Comparison of ENCODE assay signal across 8 cellular contexts in genomic region chr19:12792048-12792852, GRCh38. TPM values are rescaled to one million over a fixed set of nuclear protein-coding genes. Genes with fewer than 3 reads are reported as not detected.
A peak's percentile ranks its signal among the peaks of the same experiment; 100 is the strongest.
DNase-seq lines count a peak whose midpoint lies in the region; ATAC-seq, FAIRE-seq and TF ChIP-seq lines count a peak whose summit lies in the region.

No MANE protein-coding gene starts in this region.

- peak; percentile 71 for FAIRE-seq in endothelial cell of umbilical vein (lab: Jason Lieb, UNC)

- no TSS peak for BruUV-seq in endothelial cell of umbilical vein (replicated peaks; lab: Mats Ljungman, UMichigan)

- CTCF ChIA-PET in endothelial cell of umbilical vein (lab: Charles Lee): interaction anchor here (0.7 to 13.8 kb wide), 7 partner anchors 10 to 127 kb away, joined by 3 to 524 read pairs (median 7); partner anchors contain the start of gene HOOK2

- H3K4me3 Mint-ChIP-seq in stimulated activated naive CD8-positive, alpha-beta T cell treated with anti-CD3 and anti-CD28 coated beads, Interleukin-15, Interleukin-2, amounts not matched to agents 100 ng/mL and 50 ng/mL, for 24 hours: peak overlapping the region; percentile 96

- peak overlapping the region; percentile 74 for H3K9ac ChIP-seq in endothelial cell of umbilical vein (replicated peaks; ENCODE audit: extremely low read depth, insufficient read depth, low read length)

- peak overlapping the region; percentile 70 to 76 (median 71) for H3K4me3 ChIP-seq in endothelial cell of umbilical vein (replicated peaks in 1 of 3; ENCODE audit: insufficient read depth in 1 of 3, low read depth in 1 of 3, low read length in 3 of 3)

- peaks cover 58% of the 10 kb centered on the region for H3K4me1 Mint-ChIP-seq in stimulated activated naive CD8-positive, alpha-beta T cell treated with anti-CD3 and anti-CD28 coated beads, Interleukin-15, Interleukin-2, amounts not matched to agents 100 ng/mL and 50 ng/mL, for 24 hours (ENCODE audit: low read depth)

- dilution Hi-C loops in endothelial cell of umbilical vein (cut with MboI; ENCODE audit: extremely low pct_ligation_motif_present, low sequenced_read_pairs): no loop called here

- no peaks in the 10 kb centered on the region for H3K9me3 ChIP-seq in endothelial cell of umbilical vein (replicated peaks; ENCODE audit: control insufficient read depth, insufficient read depth, low read length)

- H3K9me1 ChIP-seq in endothelial cell of umbilical vein (replicated peaks; ENCODE audit: control insufficient read depth, extremely low read depth, insufficient read depth, low read length): no peaks in the 10 kb centered on the region

- H3K4me2 ChIP-seq in endothelial cell of umbilical vein (ENCODE audit: insufficient read depth, low read length): peak overlapping the region; percentile 56

- ATAC-seq in activated CD4-positive, CD25-positive, alpha-beta regulatory T cell treated with anti-CD3 and anti-CD28 coated beads, Interleukin-2, amount 50 U/mL, for 24 hours: no peak
- no peak for ATAC-seq in HG03439 (IDR thresholded peaks at IDR 0.05; ENCODE audit: unreplicated experiment)

- H3K36me3 Mint-ChIP-seq in stimulated activated naive CD8-positive, alpha-beta T cell treated with anti-CD3 and anti-CD28 coated beads, Interleukin-15, Interleukin-2, amounts not matched to agents 100 ng/mL and 50 ng/mL, for 24 hours (ENCODE audit: low read depth): peaks cover 6% of the 10 kb centered on the region

- H3K27ac ChIP-seq in endothelial cell of umbilical vein (ENCODE audit: insufficient read depth, low read depth, low read length): peak overlapping the region; percentile 91

- peak overlapping the region; percentile 98 for H3K27ac Mint-ChIP-seq in stimulated activated naive CD8-positive, alpha-beta T cell treated with anti-CD3 and anti-CD28 coated beads, Interleukin-15, Interleukin-2, amounts not matched to agents 100 ng/mL and 50 ng/mL, for 24 hours

- intact Hi-C loops in endothelial cell of umbilical vein (cut with micrococcal nuclease): no loop called here

- H3K79me2 ChIP-seq in endothelial cell of umbilical vein (ENCODE audit: control insufficient read depth, insufficient read depth, low read length): peaks cover 14% of the 10 kb centered on the region

- H3K4me1 ChIP-seq in endothelial cell of umbilical vein (ENCODE audit: control insufficient read depth, extremely low read depth, insufficient read depth, low read length): peaks cover 35% of the 10 kb centered on the region

- no peaks in the 10 kb centered on the region for H3K27me3 Mint-ChIP-seq in stimulated activated naive CD8-positive, alpha-beta T cell treated with anti-CD3 and anti-CD28 coated beads, Interleukin-15, Interleukin-2, amounts not matched to agents 100 ng/mL and 50 ng/mL, for 24 hours

- no peaks in the 10 kb centered on the region for H3K9me3 Mint-ChIP-seq in stimulated activated naive CD8-positive, alpha-beta T cell treated with anti-CD3 and anti-CD28 coated beads, Interleukin-15, Interleukin-2, amounts not matched to agents 100 ng/mL and 50 ng/mL, for 24 hours

- peak; percentile 43 to 67 (median 54) for DNase-seq in activated CD4-positive, CD25-positive, alpha-beta regulatory T cell (lab: John Stamatoyannopoulos, UW)
- peak; percentile 40 for DNase-seq in NCI-H82 treated with DMSO at 0.1 percent for 48 hours (lab: John Stamatoyannopoulos, UW; ENCODE audit: unreplicated experiment)
- peak; percentile 77 for DNase-seq in activated CD8-positive, alpha-beta memory T cell treated with anti-CD3 and anti-CD28 coated beads, Interleukin-2, amount 50 U/mL, for 4 hours
- DNase-seq in endothelial cell of umbilical vein (ENCODE audit: low read depth, low spot score): peak; percentile 43
- peak; percentile 74 for DNase-seq in mucosa of gallbladder (ENCODE audit: low spot score)

- peak overlapping the region; percentile 5 for H2AFZ ChIP-seq in endothelial cell of umbilical vein (ENCODE audit: low read depth, low read length)

- TF ChIP-seq CTCF in endothelial cell of umbilical vein (IDR thresholded peaks at IDR 0.05; ENCODE audit: extremely low read depth in 1 of 2, insufficient read depth in 1 of 2, low read depth in 1 of 2, low read length in 2 of 2): no peak

- H3K36me3 ChIP-seq in endothelial cell of umbilical vein (ENCODE audit: control insufficient read depth in 2 of 2, extremely low read depth in 1 of 2, insufficient read depth in 2 of 2, low read length in 2 of 2): no peaks in the 10 kb centered on the region

- TF ChIP-seq POLR2A in endothelial cell of umbilical vein (IDR thresholded peaks at IDR 0.05; ENCODE audit: low read depth, low read length): peak; percentile 32

- POLR2A ChIA-PET in endothelial cell of umbilical vein (lab: Charles Lee): interaction anchor here (0.6 to 4.1 kb wide), 12 partner anchors 9 to 1211 kb away, joined by 3 to 94 read pairs (median 5); partner anchors contain the start of gene HOOK2

- no peaks in the 10 kb centered on the region for H4K20me1 ChIP-seq in endothelial cell of umbilical vein (replicated peaks; ENCODE audit: control insufficient read depth, extremely low read depth, insufficient read depth, low read length)

- H3K27me3 ChIP-seq in endothelial cell of umbilical vein (ENCODE audit: control insufficient read depth in 2 of 2, insufficient read depth in 2 of 2, low read length in 2 of 2): no peaks in the 10 kb centered on the region

TF ChIP-seq in endothelial cell of umbilical vein, 7 proteins besides CTCF, POLR2A, EP300 and RAD21 (continues in another document):
- TF ChIP-seq GATA2 (IDR thresholded peaks at IDR 0.05; ENCODE audit: insufficient read depth, insufficient read length, low read depth, low read length) (no peak), JUN (IDR thresholded peaks at IDR 0.05; ENCODE audit: borderline replicate concordance, insufficient read depth, insufficient read length, low read depth) (no peak), POLR2AphosphoS5 (IDR thresholded peaks at IDR 0.05; ENCODE audit: insufficient read depth, low read depth, low read length) (no peak), EZH2 (IDR thresholded peaks at IDR 0.05; ENCODE audit: borderline replicate concordance, low read depth, low read length, severe bottlenecking) (no peak)
- TF ChIP-seq, protein P1, sequence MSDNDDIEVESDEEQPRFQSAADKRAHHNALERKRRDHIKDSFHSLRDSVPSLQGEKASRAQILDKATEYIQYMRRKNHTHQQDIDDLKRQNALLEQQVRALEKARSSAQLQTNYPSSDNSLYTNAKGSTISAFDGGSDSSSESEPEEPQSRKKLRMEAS (IDR thresholded peaks at IDR 0.05; ENCODE audit: insufficient read depth, insufficient read length): no peak

RNA-seq across cellular contexts. Expression of gene JUNB, which starts 1.0 kb away (rescaled TPM):
- total RNA-seq in endothelial cell of umbilical vein (22.8 and 31.6 TPM in 2 replicates), mucosa of gallbladder (119 TPM)
- 72.9 and 74.4 TPM in 2 replicates for polyA plus RNA-seq in endothelial cell of umbilical vein
- polyA plus RNA-seq in endothelial cell of umbilical vein (2011; cell fraction: cytosol; rRNA removed): 26.6 and 63.6 TPM in 2 replicates
- polyA plus RNA-seq in endothelial cell of umbilical vein (2011; cell fraction: nucleus; rRNA removed): 92.2 and 120 TPM in 2 replicates
- polyA plus RNA-seq in endothelial cell of umbilical vein (2012): 11.7 and 24.3 TPM in 2 replicates
- polyA minus RNA-seq in endothelial cell of umbilical vein: 12.4 and 15.3 TPM in 2 replicates
- 126 TPM for polyA minus RNA-seq in endothelial cell of umbilical vein (2011; cell fraction: cytosol; rRNA and poly(A)+ RNA removed)
- polyA minus RNA-seq in endothelial cell of umbilical vein (2011; cell fraction: nucleus; rRNA and poly(A)+ RNA removed): 21.6 and 61.5 TPM in 2 replicates

RNA-seq across cellular contexts. Expression of gene PRDX2, which starts 9.3 kb away (rescaled TPM):
- 247 and 255 TPM in 2 replicates for total RNA-seq in endothelial cell of umbilical vein
- 490 and 492 TPM in 2 replicates for polyA plus RNA-seq in endothelial cell of umbilical vein
- polyA plus RNA-seq in endothelial cell of umbilical vein (2011; cell fraction: cytosol; rRNA removed): 437 and 438 TPM in 2 replicates
- polyA plus RNA-seq in endothelial cell of umbilical vein (2011; cell fraction: nucleus; rRNA removed): 163 and 200 TPM in 2 replicates
- 389 and 460 TPM in 2 replicates for polyA plus RNA-seq in endothelial cell of umbilical vein (2012)
- polyA minus RNA-seq in endothelial cell of umbilical vein: 168 and 191 TPM in 2 replicates
- 491 TPM for polyA minus RNA-seq in endothelial cell of umbilical vein (2011; cell fraction: cytosol; rRNA and poly(A)+ RNA removed)
- 32.8 and 38.3 TPM in 2 replicates for polyA minus RNA-seq in endothelial cell of umbilical vein (2011; cell fraction: nucleus; rRNA and poly(A)+ RNA removed)
- total RNA-seq in mucosa of gallbladder: 319 TPM

RNA-seq across cellular contexts. Expression of gene THSD8, which starts 9.6 kb away (rescaled TPM):
- total RNA-seq in endothelial cell of umbilical vein: 13.2 and 15.9 TPM in 2 replicates
- polyA plus RNA-seq in endothelial cell of umbilical vein: 2.6 TPM in 1 of 2 replicates, not detected in the other
- polyA plus RNA-seq in endothelial cell of umbilical vein (2011; cell fraction: cytosol; rRNA removed): 2.1 and 3.7 TPM in 2 replicates
- 1.5 and 2.3 TPM in 2 replicates for polyA plus RNA-seq in endothelial cell of umbilical vein (2011; cell fraction: nucleus; rRNA removed)
- 9.7 and 11.2 TPM in 2 replicates for polyA plus RNA-seq in endothelial cell of umbilical vein (2012)
- not detected in 2 replicates for polyA minus RNA-seq in endothelial cell of umbilical vein
- polyA minus RNA-seq in endothelial cell of umbilical vein (2011; cell fraction: cytosol; rRNA and poly(A)+ RNA removed): not detected
- not detected in 2 replicates for polyA minus RNA-seq in endothelial cell of umbilical vein (2011; cell fraction: nucleus; rRNA and poly(A)+ RNA removed)
- 4.1 TPM for total RNA-seq in mucosa of gallbladder

RNA-seq across cellular contexts. Expression of gene RNASEH2A, which starts 14.1 kb away (rescaled TPM):
- total RNA-seq in endothelial cell of umbilical vein (25.6 and 28.5 TPM in 2 replicates), mucosa of gallbladder (7.3 TPM)
- 36.7 and 45.4 TPM in 2 replicates for polyA plus RNA-seq in endothelial cell of umbilical vein
- 37.3 and 43.6 TPM in 2 replicates for polyA plus RNA-seq in endothelial cell of umbilical vein (2011; cell fraction: cytosol; rRNA removed)
- polyA plus RNA-seq in endothelial cell of umbilical vein (2011; cell fraction: nucleus; rRNA removed): 20.3 and 27.2 TPM in 2 replicates
- polyA plus RNA-seq in endothelial cell of umbilical vein (2012): 23.5 and 28.2 TPM in 2 replicates
- polyA minus RNA-seq in endothelial cell of umbilical vein: 33.3 and 34.1 TPM in 2 replicates
- 111 TPM for polyA minus RNA-seq in endothelial cell of umbilical vein (2011; cell fraction: cytosol; rRNA and poly(A)+ RNA removed)
- polyA minus RNA-seq in endothelial cell of umbilical vein (2011; cell fraction: nucleus; rRNA and poly(A)+ RNA removed): 5.2 and 5.4 TPM in 2 replicates

RNA-seq across cellular contexts. Expression of gene HOOK2, which starts 16.9 kb away (rescaled TPM):
- total RNA-seq in endothelial cell of umbilical vein (17.3 and 20.0 TPM in 2 replicates), mucosa of gallbladder (128 TPM)
- 7.6 and 8.0 TPM in 2 replicates for polyA plus RNA-seq in endothelial cell of umbilical vein
- polyA plus RNA-seq in endothelial cell of umbilical vein (2011; cell fraction: cytosol; rRNA removed): 4.0 and 4.8 TPM in 2 replicates
- polyA plus RNA-seq in endothelial cell of umbilical vein (2011; cell fraction: nucleus; rRNA removed): 49.2 and 50.7 TPM in 2 replicates
- polyA plus RNA-seq in endothelial cell of umbilical vein (2012): 9.4 and 14.5 TPM in 2 replicates
- 11.5 and 14.9 TPM in 2 replicates for polyA minus RNA-seq in endothelial cell of umbilical vein
- polyA minus RNA-seq in endothelial cell of umbilical vein (2011; cell fraction: cytosol; rRNA and poly(A)+ RNA removed): 5.0 TPM
- polyA minus RNA-seq in endothelial cell of umbilical vein (2011; cell fraction: nucleus; rRNA and poly(A)+ RNA removed): 15.1 and 18.5 TPM in 2 replicates
